Comparison of ENCODE assay signal across 1 cellular context in the genomic region with DNA sequence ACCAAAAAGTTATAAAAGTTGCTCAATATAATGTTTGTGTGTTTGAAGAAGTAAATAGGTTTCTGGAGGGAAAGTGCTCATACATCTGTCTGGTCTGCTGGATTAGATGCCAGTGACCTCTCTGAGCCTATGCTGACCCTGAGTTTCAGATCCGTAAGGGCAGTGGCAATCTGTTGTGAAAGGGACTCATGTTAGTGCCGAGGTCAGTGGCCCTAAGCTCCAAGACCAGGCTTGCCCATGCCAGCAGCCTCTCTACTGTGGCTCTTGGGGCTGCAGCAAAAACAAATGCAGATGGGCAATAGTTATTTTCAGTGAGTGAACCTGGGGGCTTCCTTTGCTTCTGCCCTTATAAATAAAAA.
TF ChIP-seq lines count a peak whose summit lies in the region.

No MANE protein-coding gene starts in this region.

TF ChIP-seq in HepG2, 621 proteins besides CTCF, POLR2A, EP300 and RAD21:
- TF ChIP-seq ZNF317 (CRISPR knock-in tag; IDR thresholded peaks at IDR 0.05) (no peak), RFX1 (IDR thresholded peaks at IDR 0.05) (no peak), HNF4A (CRISPR knock-in tag; IDR thresholded peaks at IDR 0.05) (no peak)
